ENCODE assay signal across 8 cellular contexts in the genomic region with DNA sequence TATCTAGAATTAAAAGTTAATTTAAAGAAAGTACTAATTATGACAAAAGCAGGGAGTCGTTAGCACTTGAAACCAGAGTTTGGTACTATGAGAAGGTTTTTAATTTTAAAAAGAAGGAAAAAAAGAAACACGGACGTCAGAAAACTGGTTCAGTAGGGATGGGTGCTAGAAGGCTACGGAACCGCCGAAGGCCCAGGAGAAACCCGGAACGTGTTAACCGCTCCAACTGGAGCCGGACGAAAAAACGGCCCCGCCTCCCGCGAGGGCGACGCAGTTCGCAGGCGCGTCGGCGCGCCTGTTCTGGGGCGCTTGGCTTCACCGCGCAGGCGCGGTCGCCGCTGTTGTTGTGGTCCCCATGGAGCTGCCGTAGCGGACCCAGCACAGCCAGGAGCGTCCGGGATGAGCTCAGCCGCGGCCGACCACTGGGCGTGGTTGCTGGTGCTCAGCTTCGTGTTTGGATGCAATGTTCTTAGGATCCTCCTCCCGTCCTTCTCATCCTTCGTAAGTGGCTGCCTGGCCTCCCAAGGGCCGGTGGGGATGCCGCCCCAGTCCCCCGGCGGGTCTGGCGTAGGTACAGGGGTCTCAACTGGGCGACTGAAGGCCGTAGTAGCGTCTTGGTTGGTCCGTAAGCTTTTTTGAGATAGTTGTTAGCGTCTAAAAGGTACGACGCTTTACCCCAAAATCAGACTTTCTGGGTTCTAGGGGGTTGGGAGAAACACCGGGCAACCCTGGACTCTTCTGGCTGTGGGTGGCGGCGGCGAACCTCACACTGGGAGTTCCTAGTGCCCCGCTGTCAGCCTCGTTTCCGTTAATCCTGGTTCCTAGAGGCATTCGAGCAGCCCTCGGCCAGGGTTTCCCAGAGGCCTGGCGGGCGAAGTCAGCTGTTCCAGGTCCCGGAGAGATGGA.
DNase-seq lines count a peak whose midpoint lies in the region; ATAC-seq and TF ChIP-seq lines count a peak whose summit lies in the region.

No MANE protein-coding gene starts in this region.

- DNase-seq in CMK (ENCODE audit: low read depth) (peak; percentile 94), GM20000 (ENCODE audit: low spot score) (peak; percentile 92), HS-5 (ENCODE audit: low read depth) (peak; percentile 83), NK-92 (lab: John Stamatoyannopoulos, UW; ENCODE audit: unreplicated experiment) (peak; percentile 23), memory B cell (ENCODE audit: low spot score in 2 of 2) (peak; percentile 69 to 79)
- DNase-seq in activated CD8-positive, alpha-beta memory T cell treated with anti-CD3 and anti-CD28 coated beads for 4 hours (ENCODE audit: low read depth in 2 of 2), result peak; percentile 75 to 80
- DNase-seq in effector memory CD4-positive, alpha-beta T cell, result peak; percentile 82 to 86 (median 86)
- peak; percentile 79 for DNase-seq in stimulated activated CD8-positive, alpha-beta memory T cell treated with anti-CD3 and anti-CD28 coated beads, Interleukin-12 subunit alpha, Interleukin-12 subunit beta, amount 100 ng/mL, for 1 hour (ENCODE audit: low read depth)

- no peaks in the 10 kb centered on the region for H3K27me3 Mint-ChIP-seq in memory B cell

- H3K27me3 ChIP-seq in effector memory CD4-positive, alpha-beta T cell (replicated peaks; ENCODE audit: control insufficient read depth, insufficient read depth, low read length, poor library complexity, severe bottlenecking), result no peaks in the 10 kb centered on the region

- no peaks in the 10 kb centered on the region for H3K9me3 ChIP-seq in effector memory CD4-positive, alpha-beta T cell (ENCODE audit: control insufficient read depth, low read length)

- no peaks in the 10 kb centered on the region for H3K36me3 ChIP-seq in effector memory CD4-positive, alpha-beta T cell (ENCODE audit: control insufficient read depth, insufficient read depth, low read length)

- TF ChIP-seq CTCF in GM20000 (IDR thresholded peaks at IDR 0.05; ENCODE audit: extremely low read depth, missing control alignments), result no peak

- H3K36me3 Mint-ChIP-seq in memory B cell, result no peaks in the 10 kb centered on the region

- H3K4me1 ChIP-seq in effector memory CD4-positive, alpha-beta T cell (ENCODE audit: control insufficient read depth, insufficient read depth, low read length, poor library complexity, severe bottlenecking), result peaks cover 10% of the 10 kb centered on the region

- H3K4me3 ChIP-seq in effector memory CD4-positive, alpha-beta T cell (ENCODE audit: insufficient read depth, low read depth, low read length, poor library complexity, severe bottlenecking), result peak overlapping the region; percentile 77

- no peaks in the 10 kb centered on the region for H3K9me3 Mint-ChIP-seq in memory B cell

- H3K4me1 Mint-ChIP-seq in memory B cell, result peaks cover 9% of the 10 kb centered on the region

- H3K4me3 Mint-ChIP-seq in memory B cell, result peak overlapping the region; percentile 94

- H3K27ac ChIP-seq in effector memory CD4-positive, alpha-beta T cell (ENCODE audit: insufficient read depth, low read length, poor library complexity, severe bottlenecking), result peak overlapping the region; percentile 81

- peak; percentile 98 for ATAC-seq in memory B cell (ENCODE audit: low read depth)

- H3K27ac Mint-ChIP-seq in memory B cell, result peak overlapping the region; percentile 90

Comparison
In these comparisons a context has a peak if more than half of its experiments do, and no peak if none do; other contexts are left out.
1. Peak in every context shown above with its lines: DNase-seq, ATAC-seq, H3K4me3 ChIP-seq and H3K27ac ChIP-seq.
2. DNase-seq: peak in every context shown above with its lines; median percentile 94 in CMK; 92 in GM20000; 86 in effector memory CD4-positive, alpha-beta T cell; 83 in HS-5; 79 in stimulated activated CD8-positive, alpha-beta memory T cell treated with anti-CD3 and anti-CD28 coated beads, Interleukin-12 subunit alpha, Interleukin-12 subunit beta, amount 100 ng/mL, for 1 hour; 78 in activated CD8-positive, alpha-beta memory T cell treated with anti-CD3 and anti-CD28 coated beads for 4 hours; 74 in memory B cell; 23 in NK-92.